ENCODE assay signal across 8 cellular contexts in the genomic region with DNA sequence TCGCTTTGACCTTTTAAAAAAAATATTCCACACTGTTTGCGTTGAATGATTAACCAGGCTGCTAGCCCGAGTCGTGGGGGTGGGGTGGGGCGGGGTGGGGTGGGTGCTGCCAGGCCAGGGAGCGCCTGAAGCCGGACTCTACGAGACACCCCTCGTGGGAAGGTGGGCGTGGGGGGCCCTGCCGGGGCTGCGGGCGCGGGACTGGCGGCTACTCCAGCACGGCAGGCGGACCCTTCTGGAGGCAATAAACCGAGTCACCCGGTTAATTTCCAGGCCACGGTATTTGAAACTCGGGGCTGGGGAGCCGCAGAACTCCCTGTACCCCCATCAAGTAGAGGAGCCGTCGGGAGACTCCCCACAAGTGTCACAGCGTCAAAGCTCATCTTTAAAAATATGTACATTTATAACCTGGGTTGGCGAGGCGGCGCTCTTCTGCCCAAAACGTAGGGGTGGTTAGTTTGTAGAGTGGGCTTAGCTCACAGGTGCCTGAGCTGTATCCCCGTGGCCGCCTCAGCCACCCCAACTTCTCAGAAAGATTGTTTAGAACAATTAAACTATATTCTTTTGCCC. TPM values are rescaled to one million over a fixed set of nuclear protein-coding genes. Genes with fewer than 3 reads are reported as not detected.
DNase-seq lines count a peak whose midpoint lies in the region; ATAC-seq and TF ChIP-seq lines count a peak whose summit lies in the region.

No MANE protein-coding gene starts in this region.

- peak overlapping the region; percentile 81 to 98 (median 94) for H3K4me3 Mint-ChIP-seq in IgD-negative memory B cell
- H3K4me3 Mint-ChIP-seq in naive B cell = peak overlapping the region; percentile 85 to 96 (median 90)

- H3K4me2 ChIP-seq in DND-41 (ENCODE audit: insufficient read depth, low read length) = peak overlapping the region; percentile 80

- WGBS in urinary bladder = 2% methylated on average over 31 of the region's 31 CpGs

- peak; percentile 26 for TF ChIP-seq CTCF in DND-41 (IDR thresholded peaks at IDR 0.05; ENCODE audit: borderline replicate concordance, extremely low read depth, low read length, poor library complexity, severe bottlenecking)

- H3K27me3 ChIP-seq in DND-41 (ENCODE audit: insufficient read depth, low read length, poor library complexity) = no peaks in the 10 kb centered on the region
- no peaks in the 10 kb centered on the region for H3K27me3 ChIP-seq in effector memory CD4-positive, alpha-beta T cell (replicated peaks; ENCODE audit: control insufficient read depth, insufficient read depth, low read length, poor library complexity, severe bottlenecking)

- H3K79me2 ChIP-seq in DND-41 (ENCODE audit: insufficient read depth, low read length) = peaks cover 60% of the 10 kb centered on the region

- no peaks in the 10 kb centered on the region for H3K9me3 Mint-ChIP-seq in IgD-negative memory B cell
- H3K9me3 Mint-ChIP-seq in naive B cell = no peaks in the 10 kb centered on the region

- no peaks in the 10 kb centered on the region for H3K27me3 Mint-ChIP-seq in IgD-negative memory B cell
- no peaks in the 10 kb centered on the region for H3K27me3 Mint-ChIP-seq in naive B cell

- H3K4me1 Mint-ChIP-seq in IgD-negative memory B cell (peaks cover 36 to 48% (median 45%) of the 10 kb centered on the region in 3 donors), naive B cell (peaks cover 53 to 61% (median 56%) of the 10 kb centered on the region in 3 donors)

- H3K4me3 ChIP-seq in DND-41 (ENCODE audit: low read depth in 1 of 2, low read length in 2 of 2) = peak overlapping the region; percentile 99; a peak in 3 of 4 replicates
- peak overlapping the region; percentile 99 for H3K4me3 ChIP-seq in effector memory CD4-positive, alpha-beta T cell (ENCODE audit: insufficient read depth, low read depth, low read length, poor library complexity, severe bottlenecking)
- peak overlapping the region; percentile 72 for H3K4me3 ChIP-seq in urinary bladder (ENCODE audit: low read depth, low read length)

- H3K36me3 ChIP-seq in DND-41 (ENCODE audit: insufficient read depth, low read length) (no peaks in the 10 kb centered on the region; the same call in 1 of the 2 replicates), urinary bladder (ENCODE audit: insufficient read depth) (no peaks in the 10 kb centered on the region)
- H3K36me3 ChIP-seq in effector memory CD4-positive, alpha-beta T cell (ENCODE audit: control insufficient read depth, insufficient read depth, low read length) = no peaks in the 10 kb centered on the region

- H3K36me3 Mint-ChIP-seq in IgD-negative memory B cell = no peaks in the 10 kb centered on the region
- H3K36me3 Mint-ChIP-seq in naive B cell = no peaks in the 10 kb centered on the region

- H3K9me3 ChIP-seq in DND-41 (ENCODE audit: insufficient read depth, low read length, severe bottlenecking) = no peaks in the 10 kb centered on the region
- no peaks in the 10 kb centered on the region for H3K9me3 ChIP-seq in effector memory CD4-positive, alpha-beta T cell (ENCODE audit: control insufficient read depth, low read length)

- ATAC-seq in DND-41 (ENCODE audit: insufficient read depth, low read depth) (no peak), naive B cell (ENCODE audit: low read depth in 2 of 2) (peak; percentile 35 to 38)

- peak overlapping the region; percentile 94 for H3K9ac ChIP-seq in DND-41 (ENCODE audit: low read depth, low read length)

- no peak overlapping the region; the same call in 1 of the 2 replicates for H3K27ac ChIP-seq in DND-41 (ENCODE audit: low read length)
- peak overlapping the region; percentile 82 for H3K27ac ChIP-seq in effector memory CD4-positive, alpha-beta T cell (ENCODE audit: insufficient read depth, low read length, poor library complexity, severe bottlenecking)
- no peak overlapping the region for H3K27ac ChIP-seq in urinary bladder (ENCODE audit: low read depth)

- DNase-seq in DND-41 (peak; percentile 38), naive B cell (peak; percentile 42), NK-92 (lab: John Stamatoyannopoulos, UW; ENCODE audit: unreplicated experiment) (no peak), amniotic stem cell (lab: John Stamatoyannopoulos, UW) (no peak)
- DNase-seq in activated CD4-positive, alpha-beta T cell treated with anti-CD3 and anti-CD28 coated beads, Interleukin-2, amount 50 U/mL, for 1 hour = peak; percentile 40
- DNase-seq in effector memory CD4-positive, alpha-beta T cell = peak in 2 of 3 donors; percentile 23 to 25

- 0 out of 2 replicates have a peak overlapping the region, but pooled peaks have one; percentile 36 for H2AFZ ChIP-seq in DND-41 (ENCODE audit: low read depth, low read length)

- H3K4me1 ChIP-seq in DND-41 (ENCODE audit: insufficient read depth, low read length) (peaks cover 53% of the 10 kb centered on the region), urinary bladder (ENCODE audit: insufficient read depth) (peaks cover 4% of the 10 kb centered on the region)
- peaks cover 42% of the 10 kb centered on the region for H3K4me1 ChIP-seq in effector memory CD4-positive, alpha-beta T cell (ENCODE audit: control insufficient read depth, insufficient read depth, low read length, poor library complexity, severe bottlenecking)

- peaks cover 36% of the 10 kb centered on the region for H4K20me1 ChIP-seq in DND-41 (ENCODE audit: insufficient read depth, low read length)

- H3K27ac Mint-ChIP-seq in IgD-negative memory B cell (peak overlapping the region; percentile 45 to 91 (median 55)), naive B cell (peak overlapping the region; percentile 57 to 97 (median 86))

RNA-seq across cellular contexts. Expression of a gene that starts 1.2 kb away (rescaled TPM):
- polyA plus RNA-seq in IgD-negative memory B cell (25.1 TPM), naive B cell (ENCODE audit: low read depth in 6 of 6) (10 to 100 TPM; 24.8 to 43.4 (median 36.5) TPM), urinary bladder (12.8 TPM)
- 27.3 TPM for total RNA-seq in urinary bladder

Comparison
In these comparisons a context has a peak if more than half of its experiments do, and no peak if none do; other contexts are left out.
1. DNase-seq: peak in DND-41 (single experiment), activated CD4-positive, alpha-beta T cell treated with anti-CD3 and anti-CD28 coated beads, Interleukin-2, amount 50 U/mL, for 1 hour (single experiment), effector memory CD4-positive, alpha-beta T cell (2 of 3) and naive B cell (single experiment); none in NK-92 (single experiment) and amniotic stem cell (single experiment).
2. Peak in every context shown above with its lines, with median percentiles within 50 percentile points of each other: H3K4me3 ChIP-seq.